Comparison of ENCODE assay signal across 10 cellular contexts in genomic region chr3:185984203-185984602, GRCh38.
"Had no signal": no experiment of that assay in that cellular context is flagged by ENCODE, and none has a peak within 500 bp of the region (broad histone marks: within the 10 kb centered on the region; RNA-seq: fewer than 3 reads in every experiment).

No MANE protein-coding gene starts in this region.

- DNase-seq: esophagus squamous epithelium had no signal

- H3K27me3 ChIP-seq: testis had no signal

- H3K4me3 ChIP-seq: esophagus squamous epithelium, left ventricle myocardium inferior had no signal

- H3K9me3 Mint-ChIP-seq: activated naive CD8-positive, alpha-beta T cell treated with anti-CD3 and anti-CD28 coated beads for 36 hours; activated T-cell treated with anti-CD3 and anti-CD28 coated beads, Interleukin-2, amount 50 U/mL, for 24 hours; nephron progenitor cell; stimulated activated naive CD8-positive, alpha-beta T cell treated with anti-CD3 and anti-CD28 coated beads, Interleukin-15, amount 100 ng/mL, for 72 hours had no signal

- H3K36me3 ChIP-seq: left ventricle myocardium inferior had no signal

- H3K4me3 Mint-ChIP-seq: activated CD8-positive, alpha-beta memory T cell treated with anti-CD3 and anti-CD28 coated beads, Interleukin-2, amount 10 ng/mL, durations not matched to agents 7 days and 5 days; activated naive CD8-positive, alpha-beta T cell treated with anti-CD3 and anti-CD28 coated beads for 36 hours; activated T-cell treated with anti-CD3 and anti-CD28 coated beads, Interleukin-2, amount 50 U/mL, for 24 hours; nephron progenitor cell; stimulated activated naive CD8-positive, alpha-beta T cell treated with anti-CD3 and anti-CD28 coated beads, Interleukin-15, amount 100 ng/mL, for 72 hours had no signal

- H3K27ac ChIP-seq: esophagus squamous epithelium, left ventricle myocardium inferior, testis had no signal

- H3K4me1 Mint-ChIP-seq: activated naive CD8-positive, alpha-beta T cell treated with anti-CD3 and anti-CD28 coated beads for 36 hours had no signal

- H3K27ac Mint-ChIP-seq: activated CD8-positive, alpha-beta memory T cell treated with anti-CD3 and anti-CD28 coated beads, Interleukin-2, amount 10 ng/mL, durations not matched to agents 7 days and 5 days; activated naive CD8-positive, alpha-beta T cell treated with anti-CD3 and anti-CD28 coated beads for 36 hours; activated T-cell treated with anti-CD3 and anti-CD28 coated beads, Interleukin-2, amount 50 U/mL, for 24 hours; nephron progenitor cell; stimulated activated naive CD8-positive, alpha-beta T cell treated with anti-CD3 and anti-CD28 coated beads, Interleukin-15, amount 100 ng/mL, for 72 hours had no signal

- FAIRE-seq: bronchial epithelial cell, urothelium cell line had no signal

- H3K36me3 Mint-ChIP-seq: activated CD8-positive, alpha-beta memory T cell treated with anti-CD3 and anti-CD28 coated beads, Interleukin-2, amount 10 ng/mL, durations not matched to agents 7 days and 5 days; activated naive CD8-positive, alpha-beta T cell treated with anti-CD3 and anti-CD28 coated beads for 36 hours had no signal

- H3K9me3 ChIP-seq: esophagus squamous epithelium, left ventricle myocardium inferior, testis had no signal
